1 cellular context compared by ENCODE assay signal in the genomic region with DNA sequence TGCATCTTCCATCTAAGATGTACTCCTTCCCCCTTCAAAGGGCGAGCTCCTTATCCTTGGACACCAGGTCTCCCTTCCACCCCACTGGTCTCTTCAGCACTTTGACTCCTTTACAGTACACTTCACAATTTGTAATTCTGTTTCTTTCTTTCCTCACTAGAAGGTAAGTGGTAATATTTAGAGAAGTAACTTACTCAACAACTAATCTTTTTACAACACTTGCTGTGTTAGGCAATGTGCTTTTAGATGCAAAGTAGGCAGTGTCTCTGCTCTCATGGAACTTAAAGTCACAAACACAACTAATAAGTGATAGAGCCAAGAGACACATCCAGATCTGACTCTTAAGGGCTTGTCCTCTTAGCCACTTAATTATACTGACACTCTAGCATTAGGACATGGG.
TF ChIP-seq lines count a peak whose summit lies in the region.

No MANE protein-coding gene starts in this region.

TF ChIP-seq in GM23338, 12 proteins besides CTCF, POLR2A, EP300 and RAD21 (continued from another document):
- TF ChIP-seq, protein P1, sequence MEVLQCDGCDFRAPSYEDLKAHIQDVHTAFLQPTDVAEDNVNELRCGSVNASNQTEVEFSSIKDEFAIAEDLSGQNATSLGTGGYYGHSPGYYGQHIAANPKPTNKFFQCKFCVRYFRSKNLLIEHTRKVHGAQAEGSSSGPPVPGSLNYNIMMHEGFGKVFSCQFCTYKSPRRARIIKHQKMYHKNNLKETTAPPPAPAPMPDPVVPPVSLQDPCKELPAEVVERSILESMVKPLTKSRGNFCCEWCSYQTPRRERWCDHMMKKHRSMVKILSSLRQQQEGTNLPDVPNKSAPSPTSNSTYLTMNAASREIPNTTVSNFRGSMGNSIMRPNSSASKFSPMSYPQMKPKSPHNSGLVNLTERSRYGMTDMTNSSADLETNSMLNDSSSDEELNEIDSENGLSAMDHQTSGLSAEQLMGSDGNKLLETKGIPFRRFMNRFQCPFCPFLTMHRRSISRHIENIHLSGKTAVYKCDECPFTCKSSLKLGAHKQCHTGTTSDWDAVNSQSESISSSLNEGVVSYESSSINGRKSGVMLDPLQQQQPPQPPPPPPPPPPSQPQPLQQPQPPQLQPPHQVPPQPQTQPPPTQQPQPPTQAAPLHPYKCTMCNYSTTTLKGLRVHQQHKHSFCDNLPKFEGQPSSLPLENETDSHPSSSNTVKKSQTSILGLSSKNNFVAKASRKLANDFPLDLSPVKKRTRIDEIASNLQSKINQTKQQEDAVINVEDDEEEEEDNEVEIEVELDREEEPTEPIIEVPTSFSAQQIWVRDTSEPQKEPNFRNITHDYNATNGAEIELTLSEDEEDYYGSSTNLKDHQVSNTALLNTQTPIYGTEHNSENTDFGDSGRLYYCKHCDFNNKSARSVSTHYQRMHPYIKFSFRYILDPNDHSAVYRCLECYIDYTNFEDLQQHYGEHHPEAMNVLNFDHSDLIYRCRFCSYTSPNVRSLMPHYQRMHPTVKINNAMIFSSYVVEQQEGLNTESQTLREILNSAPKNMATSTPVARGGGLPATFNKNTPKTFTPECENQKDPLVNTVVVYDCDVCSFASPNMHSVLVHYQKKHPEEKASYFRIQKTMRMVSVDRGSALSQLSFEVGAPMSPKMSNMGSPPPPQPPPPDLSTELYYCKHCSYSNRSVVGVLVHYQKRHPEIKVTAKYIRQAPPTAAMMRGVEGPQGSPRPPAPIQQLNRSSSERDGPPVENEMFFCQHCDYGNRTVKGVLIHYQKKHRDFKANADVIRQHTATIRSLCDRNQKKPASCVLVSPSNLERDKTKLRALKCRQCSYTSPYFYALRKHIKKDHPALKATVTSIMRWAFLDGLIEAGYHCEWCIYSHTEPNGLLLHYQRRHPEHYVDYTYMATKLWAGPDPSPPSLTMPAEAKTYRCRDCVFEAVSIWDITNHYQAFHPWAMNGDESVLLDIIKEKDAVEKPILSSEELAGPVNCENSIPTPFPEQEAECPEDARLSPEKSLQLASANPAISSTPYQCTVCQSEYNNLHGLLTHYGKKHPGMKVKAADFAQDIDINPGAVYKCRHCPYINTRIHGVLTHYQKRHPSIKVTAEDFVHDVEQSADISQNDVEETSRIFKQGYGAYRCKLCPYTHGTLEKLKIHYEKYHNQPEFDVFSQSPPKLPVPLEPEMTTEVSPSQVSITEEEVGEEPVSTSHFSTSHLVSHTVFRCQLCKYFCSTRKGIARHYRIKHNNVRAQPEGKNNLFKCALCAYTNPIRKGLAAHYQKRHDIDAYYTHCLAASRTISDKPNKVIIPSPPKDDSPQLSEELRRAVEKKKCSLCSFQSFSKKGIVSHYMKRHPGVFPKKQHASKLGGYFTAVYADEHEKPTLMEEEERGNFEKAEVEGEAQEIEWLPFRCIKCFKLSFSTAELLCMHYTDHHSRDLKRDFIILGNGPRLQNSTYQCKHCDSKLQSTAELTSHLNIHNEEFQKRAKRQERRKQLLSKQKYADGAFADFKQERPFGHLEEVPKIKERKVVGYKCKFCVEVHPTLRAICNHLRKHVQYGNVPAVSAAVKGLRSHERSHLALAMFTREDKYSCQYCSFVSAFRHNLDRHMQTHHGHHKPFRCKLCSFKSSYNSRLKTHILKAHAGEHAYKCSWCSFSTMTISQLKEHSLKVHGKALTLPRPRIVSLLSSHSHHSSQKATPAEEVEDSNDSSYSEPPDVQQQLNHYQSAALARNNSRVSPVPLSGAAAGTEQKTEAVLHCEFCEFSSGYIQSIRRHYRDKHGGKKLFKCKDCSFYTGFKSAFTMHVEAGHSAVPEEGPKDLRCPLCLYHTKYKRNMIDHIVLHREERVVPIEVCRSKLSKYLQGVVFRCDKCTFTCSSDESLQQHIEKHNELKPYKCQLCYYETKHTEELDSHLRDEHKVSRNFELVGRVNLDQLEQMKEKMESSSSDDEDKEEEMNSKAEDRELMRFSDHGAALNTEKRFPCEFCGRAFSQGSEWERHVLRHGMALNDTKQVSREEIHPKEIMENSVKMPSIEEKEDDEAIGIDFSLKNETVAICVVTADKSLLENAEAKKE (CRISPR knock-in tag; IDR thresholded peaks at IDR 0.05): no peak
- TF ChIP-seq NANOG (IDR thresholded peaks at IDR 0.05; ENCODE audit: borderline replicate concordance): no peak
- no peak for TF ChIP-seq STAT1 (IDR thresholded peaks at IDR 0.05; ENCODE audit: unreplicated experiment)
- no peak for TF ChIP-seq ZNF114 (CRISPR knock-in tag; IDR thresholded peaks at IDR 0.05)
- TF ChIP-seq JUNB (IDR thresholded peaks at IDR 0.05; ENCODE audit: unreplicated experiment): no peak
- TF ChIP-seq POLR2AphosphoS5 (IDR thresholded peaks at IDR 0.05; ENCODE audit: low read depth): no peak
